Comparison of ENCODE assay signal across 16 cellular contexts in genomic region chr4:139537292-139537691, GRCh38. TPM values are rescaled to one million over a fixed set of nuclear protein-coding genes. Genes with fewer than 3 reads are reported as not detected.
A peak's percentile ranks its signal among the peaks of the same experiment; 100 is the strongest.
DNase-seq lines count a peak whose midpoint lies in the region; ATAC-seq and TF ChIP-seq lines count a peak whose summit lies in the region.
"Had no signal": no experiment of that assay in that cellular context is flagged by ENCODE, and none has a peak within 500 bp of the region (broad histone marks: within the 10 kb centered on the region; RNA-seq: fewer than 3 reads in every experiment).

No MANE protein-coding gene starts in this region.

- 67 to 81% (median 68%) methylated on average over 7 of the region's 7 CpGs for WGBS in psoas muscle, 3 donors

- H3K9me3 ChIP-seq in MG63 (no peaks in the 10 kb centered on the region), psoas muscle (no peaks in the 10 kb centered on the region)
- H3K9me3 ChIP-seq: A549 had no signal

- H3K27ac ChIP-seq in psoas muscle: peak overlapping the region; percentile 3
- H3K27ac ChIP-seq: HL-60 had no signal

- POLR2A ChIA-PET in naive thymus-derived CD8-positive, alpha-beta T cell (lab: Charles Lee): no interaction called here

- peaks cover 0 to 4% (median 0%) of the 10 kb centered on the region in 5 donors for H3K27me3 Mint-ChIP-seq in naive thymus-derived CD8-positive, alpha-beta T cell
- H3K27me3 Mint-ChIP-seq: CD4-positive, alpha-beta memory T cell had no signal

- no peaks in the 10 kb centered on the region for H3K27me3 ChIP-seq in MG63
- H3K27me3 ChIP-seq in psoas muscle (ENCODE audit: insufficient read depth in 3 of 3, low read length in 2 of 3): no peaks in the 10 kb centered on the region

- TF ChIP-seq CTCF in psoas muscle (IDR thresholded peaks at IDR 0.05): no peak

- ATAC-seq in psoas muscle: peak in 3 of 4 donors; percentile 71 to 78 (median 72)
- ATAC-seq in naive thymus-derived CD8-positive, alpha-beta T cell: no peak
- no peak for ATAC-seq in GM21515 (IDR thresholded peaks at IDR 0.05; ENCODE audit: unreplicated experiment)
- ATAC-seq: A549, GM23338 had no signal

- no peaks in the 10 kb centered on the region for H3K36me3 Mint-ChIP-seq in naive thymus-derived CD8-positive, alpha-beta T cell

- H3K4me3 Mint-ChIP-seq in naive thymus-derived CD8-positive, alpha-beta T cell: no peak overlapping the region
- H3K4me3 Mint-ChIP-seq: CD14-positive monocyte; CD4-positive, alpha-beta memory T cell; GM23338 had no signal

- intact Hi-C loops in psoas muscle (cut with DNase I): loop anchor here in 1 of 2 donors (10.0 kb wide), 1 partner anchor 502 kb away; no protein-coding TSS in a partner anchor

- H3K4me3 ChIP-seq in MG63 (no peak overlapping the region), psoas muscle (no peak overlapping the region)
- H3K4me3 ChIP-seq: A549, GM23338 had no signal

- H3K36me3 ChIP-seq in MG63 (peaks cover 9% of the 10 kb centered on the region; the same call in 1 of the 2 replicates), psoas muscle (ENCODE audit: insufficient read depth in 1 of 2, low read depth in 1 of 2) (peaks cover 0 to 2% of the 10 kb centered on the region in 2 donors)

- peak; percentile 5 for DNase-seq in MG63
- DNase-seq in astrocyte of the hippocampus (ENCODE audit: low read depth, low spot score): peak; percentile 16
- DNase-seq in psoas muscle: no peak
- no peak for DNase-seq in naive thymus-derived CD8-positive, alpha-beta T cell
- DNase-seq in pons (ENCODE audit: low spot score): no peak
- DNase-seq: AML-193; CD4-positive, alpha-beta memory T cell; DMS153; DMS79; GDM1; HCEC 1CT had no signal

- H3K4me1 Mint-ChIP-seq in naive thymus-derived CD8-positive, alpha-beta T cell: no peaks in the 10 kb centered on the region

- no peaks in the 10 kb centered on the region for H3K9me3 Mint-ChIP-seq in naive thymus-derived CD8-positive, alpha-beta T cell
- H3K9me3 Mint-ChIP-seq: CD4-positive, alpha-beta memory T cell; GM23338 had no signal

- peaks cover 50% of the 10 kb centered on the region for H3K4me1 ChIP-seq in psoas muscle

- H3K27ac Mint-ChIP-seq in naive thymus-derived CD8-positive, alpha-beta T cell: no peak overlapping the region
- H3K27ac Mint-ChIP-seq: CD14-positive monocyte, GM23338 had no signal

RNA-seq across cellular contexts. Expression of gene SETD7, which starts 18.7 kb away (rescaled TPM):
- total RNA-seq in MG63 (2014; rRNA removed; shearing (Covaris generic); ENCODE audit: low replicate concordance): 23.0 and 28.2 TPM in 2 replicates
- 10 to 100 TPM; 78.4 to 96.0 (median 91.4) TPM for total RNA-seq in psoas muscle
- 10 to 100 TPM; 15.2 to 70.1 (median 38.8) TPM for polyA plus RNA-seq in psoas muscle
- total RNA-seq in naive thymus-derived CD8-positive, alpha-beta T cell: 1 to 10 TPM; 2.3 to 2.7 TPM
- polyA plus RNA-seq in naive thymus-derived CD8-positive, alpha-beta T cell: under 1 TPM; 0.09 to 0.36 (median 0.32) TPM

Comparison
In these comparisons a context has a peak if more than half of its experiments do, and no peak if none do; other contexts are left out.
1. DNase-seq: peak in MG63 (single experiment) and astrocyte of the hippocampus (single experiment); none in psoas muscle (0 of 2), naive thymus-derived CD8-positive, alpha-beta T cell (0 of 10) and pons (single experiment).
2. ATAC-seq: peak in psoas muscle (3 of 4); none in naive thymus-derived CD8-positive, alpha-beta T cell (0 of 2) and GM21515 (single experiment).